In the genomic region with DNA sequence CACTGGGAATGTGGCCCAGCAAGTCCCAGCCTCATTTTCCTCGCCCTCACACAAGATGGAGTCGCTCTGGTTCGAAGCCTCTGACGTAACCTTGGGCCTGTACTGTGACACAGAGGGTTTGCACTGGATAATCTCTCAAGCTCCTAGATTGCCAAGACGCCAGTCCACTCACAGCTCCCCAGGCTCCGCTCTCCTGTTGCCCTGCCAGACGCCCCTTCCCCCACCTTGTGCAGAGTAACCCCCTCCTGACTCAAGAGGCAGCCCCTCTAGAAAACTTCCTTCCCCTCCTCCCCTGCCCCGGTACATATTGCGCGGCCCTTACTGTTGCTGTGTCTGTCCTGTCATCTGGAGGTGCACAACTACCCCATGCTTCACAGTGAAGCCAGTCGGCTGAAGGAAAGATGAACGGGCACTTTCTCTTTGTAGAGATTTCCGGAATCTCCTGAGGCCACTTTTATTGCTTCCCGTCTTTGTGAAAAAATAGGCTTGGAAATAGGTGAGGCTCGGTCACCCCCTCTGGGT, we compare ENCODE assay signal across 8 cellular contexts. TPM values are rescaled to one million over a fixed set of nuclear protein-coding genes. Genes with fewer than 3 reads are reported as not detected.
DNase-seq lines count a peak whose midpoint lies in the region; ATAC-seq and FAIRE-seq lines count a peak whose summit lies in the region.

No MANE protein-coding gene starts in this region.

- H3K4me1 ChIP-seq in right cardiac atrium (ENCODE audit: control insufficient read depth, insufficient read depth, low read length) = no peaks in the 10 kb centered on the region

- 21% methylated on average over 15 of the region's 15 CpGs for WGBS in right cardiac atrium

- peak overlapping the region; percentile 53 for H3K4me3 Mint-ChIP-seq in activated naive CD8-positive, alpha-beta T cell
- no peak overlapping the region for H3K4me3 Mint-ChIP-seq in activated CD4-positive, alpha-beta T cell treated with anti-CD3 and anti-CD28 coated beads for 36 hours

- DNase-seq in GM19239 (ENCODE audit: insufficient read length, low spot score) = no peak
- peak in 2 of 3 donors; percentile 66 to 72 for DNase-seq in right cardiac atrium
- no peak for DNase-seq in skeletal muscle cell (ENCODE audit: low read depth)
- DNase-seq in activated CD4-positive, alpha-beta T cell treated with anti-CD3 and anti-CD28 coated beads for 36 hours = no peak

- intact Hi-C loops in right cardiac atrium (cut with DNase I) = no loop called here
- intact Hi-C loops in activated CD4-positive, alpha-beta T cell treated with anti-CD3 and anti-CD28 coated beads for 36 hours (cut with DNase I, micrococcal nuclease) = no loop called here

- POLR2A ChIA-PET in activated CD4-positive, alpha-beta T cell treated with anti-CD3 and anti-CD28 coated beads for 36 hours (lab: Charles Lee) = no interaction called here

- H3K27me3 Mint-ChIP-seq in activated naive CD8-positive, alpha-beta T cell = peaks cover 28% of the 10 kb centered on the region
- H3K27me3 Mint-ChIP-seq in activated CD4-positive, alpha-beta T cell treated with anti-CD3 and anti-CD28 coated beads for 36 hours = peaks cover 38% of the 10 kb centered on the region

- no peaks in the 10 kb centered on the region for H3K36me3 Mint-ChIP-seq in activated naive CD8-positive, alpha-beta T cell
- H3K36me3 Mint-ChIP-seq in activated CD4-positive, alpha-beta T cell treated with anti-CD3 and anti-CD28 coated beads for 36 hours (ENCODE audit: low read depth) = no peaks in the 10 kb centered on the region

- peak overlapping the region; percentile 81 for H3K27ac ChIP-seq in right cardiac atrium (ENCODE audit: low read length)

- CTCF ChIA-PET in activated CD4-positive, alpha-beta T cell treated with anti-CD3 and anti-CD28 coated beads for 36 hours (lab: Charles Lee) = interaction anchor here (0.6 kb wide), 1 partner anchor 12 kb away, joined by 4 read pairs; no protein-coding TSS in a partner anchor

- no peaks in the 10 kb centered on the region for H3K9me3 ChIP-seq in right cardiac atrium (ENCODE audit: control insufficient read depth, low read length)

- peaks cover 5% of the 10 kb centered on the region for H3K4me1 Mint-ChIP-seq in activated naive CD8-positive, alpha-beta T cell (ENCODE audit: low read depth)
- H3K4me1 Mint-ChIP-seq in activated CD4-positive, alpha-beta T cell treated with anti-CD3 and anti-CD28 coated beads for 36 hours = peaks cover 13% of the 10 kb centered on the region

- ATAC-seq in right cardiac atrium (peak; percentile 19 to 42), GM21825 (IDR thresholded peaks at IDR 0.05; ENCODE audit: unreplicated experiment) (no peak), GM18498 (IDR thresholded peaks at IDR 0.05; ENCODE audit: unreplicated experiment) (no peak), HG02970 (IDR thresholded peaks at IDR 0.05; ENCODE audit: low FRiP score, unreplicated experiment) (no peak)
- no peak for ATAC-seq in activated CD4-positive, alpha-beta T cell treated with anti-CD3 and anti-CD28 coated beads for 36 hours

- peak overlapping the region; percentile 81 for H3K4me3 ChIP-seq in right cardiac atrium (ENCODE audit: low read length)
- peak overlapping the region; percentile 59 for H3K4me3 ChIP-seq in skeletal muscle cell (ENCODE audit: low read depth, low read length)

- H3K27me3 ChIP-seq in right cardiac atrium (ENCODE audit: control insufficient read depth, insufficient read depth) = no peaks in the 10 kb centered on the region

- H3K9me3 Mint-ChIP-seq in activated naive CD8-positive, alpha-beta T cell (ENCODE audit: low read depth) = no peaks in the 10 kb centered on the region
- H3K9me3 Mint-ChIP-seq in activated CD4-positive, alpha-beta T cell treated with anti-CD3 and anti-CD28 coated beads for 36 hours (ENCODE audit: low read depth) = no peaks in the 10 kb centered on the region

- H3K27ac Mint-ChIP-seq in activated naive CD8-positive, alpha-beta T cell = no peak overlapping the region
- H3K27ac Mint-ChIP-seq in activated CD4-positive, alpha-beta T cell treated with anti-CD3 and anti-CD28 coated beads for 36 hours = no peak overlapping the region

- FAIRE-seq in GM19239 (lab: Jason Lieb, UNC) = peak; percentile 62

RNA-seq across cellular contexts. Expression of gene KIAA1614, which starts 1.0 kb away (rescaled TPM):
- total RNA-seq in right cardiac atrium = 10 to 100 TPM; 10.2 to 16.6 (median 12.0) TPM
- polyA plus RNA-seq in right cardiac atrium = 11.6 TPM
- under 1 TPM in 1 of 2 experiments, not detected in 1; 0.09 TPM for total RNA-seq in activated CD4-positive, alpha-beta T cell treated with anti-CD3 and anti-CD28 coated beads for 36 hours

Comparison
In these comparisons a context has a peak if more than half of its experiments do, and no peak if none do; other contexts are left out.
1. DNase-seq: peak in right cardiac atrium (2 of 3); none in GM19239 (single experiment), skeletal muscle cell (single experiment) and activated CD4-positive, alpha-beta T cell treated with anti-CD3 and anti-CD28 coated beads for 36 hours (single experiment).
2. ATAC-seq: peak in right cardiac atrium (2 of 2); none in GM21825 (single experiment), GM18498 (single experiment), activated CD4-positive, alpha-beta T cell treated with anti-CD3 and anti-CD28 coated beads for 36 hours (single experiment) and HG02970 (single experiment).
3. RNA of gene KIAA1614, which starts 1.0 kb away (total RNA-seq): 10.2 to 16.6 TPM in right cardiac atrium; 0.09 TPM in activated CD4-positive, alpha-beta T cell treated with anti-CD3 and anti-CD28 coated beads for 36 hours; every median in the first group is over 10 times any median in the second.